Comparison of ENCODE assay signal across 17 cellular contexts in the genomic region with DNA sequence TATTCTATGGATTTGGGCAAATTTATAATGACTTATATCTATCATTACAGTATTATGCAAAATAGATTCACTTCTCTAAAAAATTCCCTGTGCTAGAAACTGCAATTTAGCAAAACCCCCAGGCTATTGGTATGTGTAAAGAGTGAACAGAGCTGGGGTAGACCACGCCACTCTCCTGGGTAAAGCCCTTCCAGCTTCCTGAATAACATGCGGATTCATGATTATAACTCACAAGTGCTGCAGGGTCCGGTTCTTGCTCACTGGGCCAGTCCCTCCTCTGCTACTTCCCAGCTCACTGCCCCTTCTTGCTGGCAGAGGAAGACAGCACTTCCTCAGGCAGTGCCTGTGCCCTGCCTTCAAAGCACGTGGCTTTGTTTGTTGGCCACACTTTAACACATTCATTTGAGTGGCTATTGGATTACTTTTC. TPM values are rescaled to one million over a fixed set of nuclear protein-coding genes. Genes with fewer than 3 reads are reported as not detected.
A peak's percentile ranks its signal among the peaks of the same experiment; 100 is the strongest.
DNase-seq lines count a peak whose midpoint lies in the region; ATAC-seq and TF ChIP-seq lines count a peak whose summit lies in the region.
"Had no signal": no experiment of that assay in that cellular context is flagged by ENCODE, and none has a peak within 500 bp of the region (broad histone marks: within the 10 kb centered on the region; RNA-seq: fewer than 3 reads in every experiment).

No MANE protein-coding gene starts in this region.

- H3K27ac Mint-ChIP-seq in T-helper 17 cell = peak overlapping the region; percentile 95

- ATAC-seq in T-helper 17 cell (peak; percentile 8), left lobe of liver (peak; percentile 28), GM18505 (IDR thresholded peaks at IDR 0.05; ENCODE audit: unreplicated experiment) (no peak), HG02840 (IDR thresholded peaks at IDR 0.05; ENCODE audit: low FRiP score, unreplicated experiment) (no peak)

- TF ChIP-seq POLR2A in GM18505 (IDR thresholded peaks at IDR 0.05; ENCODE audit: borderline replicate concordance, extremely low read depth, insufficient read depth, insufficient read length) = no peak

- H3K4me3 Mint-ChIP-seq in T-helper 17 cell = peak overlapping the region; percentile 66

- no peaks in the 10 kb centered on the region for H3K27me3 Mint-ChIP-seq in T-helper 17 cell

- DNase-seq in Ammon's horn (ENCODE audit: low spot score) (peak; percentile 45), T-helper 17 cell (no peak), left lobe of liver (ENCODE audit: low spot score) (no peak), NCI-H2171 (lab: John Stamatoyannopoulos, UW) (no peak), activated gamma-delta T cell treated with Interleukin-2 at 50 U/mL for 16 hours (no peak)
- DNase-seq: activated T-cell treated with anti-CD3 and anti-CD28 coated beads for 4 hours; DMS79 treated with DMSO at 0.1 percent for 48 hours; effector CD4-positive, alpha-beta T cell; NCI-H146; NCI-H524 treated with DMSO at 0.1 percent for 48 hours; SHP77 treated with DMSO at 0.1 percent for 48 hours; stimulated activated CD4-positive, alpha-beta T cell treated with anti-CD3 and anti-CD28 coated beads, Interleukin-4, amount 100 ng/mL, for 1 hour; WERI-Rb-1 had no signal

- H3K9me3 ChIP-seq in T-helper 17 cell (ENCODE audit: control insufficient read depth, low read length, poor library complexity, severe bottlenecking) = no peaks in the 10 kb centered on the region

- H3K4me3 ChIP-seq in GM08714 (ENCODE audit: low read length) = peak overlapping the region; percentile 98

- H3K36me3 Mint-ChIP-seq in T-helper 17 cell (ENCODE audit: low read depth) = peaks cover 2% of the 10 kb centered on the region

- peaks cover 50% of the 10 kb centered on the region for H3K4me1 Mint-ChIP-seq in T-helper 17 cell

RNA-seq across cellular contexts. Expression of a gene that starts 4.1 kb away (rescaled TPM):
- total RNA-seq in T-helper 17 cell = 10 to 100 TPM; 13.9 to 14.1 TPM
- 0.23 TPM for total RNA-seq in left lobe of liver
- total RNA-seq: pulmonary artery endothelial cell had no signal

RNA-seq across cellular contexts. Expression of a gene that starts 24.0 kb away (rescaled TPM):
- total RNA-seq in T-helper 17 cell = 1 to 10 TPM; 3.6 to 3.7 TPM
- 4.1 TPM for total RNA-seq in left lobe of liver

RNA-seq across cellular contexts. Expression of a gene that starts 42.4 kb away (rescaled TPM):
- total RNA-seq in T-helper 17 cell (under 1 TPM in 1 of 2 donors, not detected in 1; 0.45 TPM), left lobe of liver (13.5 TPM)

RNA-seq across cellular contexts. Expression of a gene that starts 57.0 kb away (rescaled TPM):
- 10 to 100 TPM; 26.9 to 29.5 TPM for total RNA-seq in T-helper 17 cell
- 52.8 TPM for total RNA-seq in left lobe of liver

Comparison
In these comparisons a context has a peak if more than half of its experiments do, and no peak if none do; other contexts are left out.
1. ATAC-seq: peak in T-helper 17 cell (single experiment) and left lobe of liver (single experiment); none in GM18505 (single experiment) and HG02840 (single experiment).
2. RNA of a gene that starts 4.1 kb away (total RNA-seq): 13.9 to 14.1 TPM in T-helper 17 cell; 0.23 TPM in left lobe of liver (single experiment); every median in the first group is over 10 times any median in the second.
3. RNA of a gene that starts 42.4 kb away (total RNA-seq): 13.5 TPM in left lobe of liver (single experiment); 0.45 TPM in T-helper 17 cell; every median in the first group is over 10 times any median in the second.